8 cellular contexts compared by ENCODE assay signal in genomic region chr1:156140879-156141707, GRCh38. TPM values are rescaled to one million over a fixed set of nuclear protein-coding genes. Genes with fewer than 3 reads are reported as not detected.
A peak's percentile ranks its signal among the peaks of the same experiment; 100 is the strongest.
DNase-seq lines count a peak whose midpoint lies in the region; ATAC-seq and TF ChIP-seq lines count a peak whose summit lies in the region.

No MANE protein-coding gene starts in this region.

- CTCF ChIA-PET in activated CD4-positive, alpha-beta T cell treated with anti-CD3 and anti-CD28 coated beads, Interleukin-2, amount 10 ng/mL, durations not matched to agents 7 days and 5 days (lab: Charles Lee): interaction anchor here (0.6 to 3.9 kb wide), 23 partner anchors 11 to 402 kb away, joined by 3 to 48 read pairs (median 4); partner anchors contain the start of genes SLC25A44 and VHLL

- H3K36me3 ChIP-seq in psoas muscle (ENCODE audit: insufficient read depth in 1 of 2, low read depth in 1 of 2): peaks cover 9 to 42% of the 10 kb centered on the region in 2 donors

- peak; percentile 42 to 57 (median 49) for ATAC-seq in psoas muscle
- no peak for ATAC-seq in HG02981 (IDR thresholded peaks at IDR 0.05; ENCODE audit: unreplicated experiment)
- no peak for ATAC-seq in HG02623 (IDR thresholded peaks at IDR 0.05; ENCODE audit: unreplicated experiment)

- H3K4me3 Mint-ChIP-seq in activated CD4-positive, alpha-beta T cell treated with anti-CD3 and anti-CD28 coated beads, Interleukin-2, amount 10 ng/mL, durations not matched to agents 7 days and 5 days: no peak overlapping the region

- peaks cover 10% of the 10 kb centered on the region for H3K4me1 Mint-ChIP-seq in activated CD4-positive, alpha-beta T cell treated with anti-CD3 and anti-CD28 coated beads, Interleukin-2, amount 10 ng/mL, durations not matched to agents 7 days and 5 days

- H3K9me3 ChIP-seq in psoas muscle: no peaks in the 10 kb centered on the region

- H3K36me3 Mint-ChIP-seq in activated CD4-positive, alpha-beta T cell treated with anti-CD3 and anti-CD28 coated beads, Interleukin-2, amount 10 ng/mL, durations not matched to agents 7 days and 5 days (ENCODE audit: low read depth): no peaks in the 10 kb centered on the region

- no peak overlapping the region for H3K27ac Mint-ChIP-seq in activated CD4-positive, alpha-beta T cell treated with anti-CD3 and anti-CD28 coated beads, Interleukin-2, amount 10 ng/mL, durations not matched to agents 7 days and 5 days

- H3K4me1 ChIP-seq in psoas muscle: peaks cover 5% of the 10 kb centered on the region

- TF ChIP-seq CTCF in psoas muscle (IDR thresholded peaks at IDR 0.05): peak; percentile 58

- no peaks in the 10 kb centered on the region for H3K27me3 Mint-ChIP-seq in activated CD4-positive, alpha-beta T cell treated with anti-CD3 and anti-CD28 coated beads, Interleukin-2, amount 10 ng/mL, durations not matched to agents 7 days and 5 days

- H3K27ac ChIP-seq in psoas muscle: peak overlapping the region; percentile 10

- peak; percentile 28 for DNase-seq in activated gamma-delta T cell (lab: John Stamatoyannopoulos, UW)
- no peak for DNase-seq in activated gamma-delta T cell treated with Interleukin-2 at 50 U/mL for 16 hours
- DNase-seq in activated CD4-positive, alpha-beta T cell treated with anti-CD3 and anti-CD28 coated beads, Interleukin-2, amount 10 ng/mL, durations not matched to agents 7 days and 5 days: peak; percentile 40
- peak; percentile 81 for DNase-seq in fibroblast of peridontal ligament (ENCODE audit: extremely low read depth)
- peak; percentile 39 to 68 for DNase-seq in psoas muscle
- DNase-seq in NOMO-1 treated with DMSO at 0.1 percent for 48 hours (lab: John Stamatoyannopoulos, UW; ENCODE audit: unreplicated experiment): no peak

- no peaks in the 10 kb centered on the region for H3K9me3 Mint-ChIP-seq in activated CD4-positive, alpha-beta T cell treated with anti-CD3 and anti-CD28 coated beads, Interleukin-2, amount 10 ng/mL, durations not matched to agents 7 days and 5 days

- POLR2A ChIA-PET in activated CD4-positive, alpha-beta T cell treated with anti-CD3 and anti-CD28 coated beads, Interleukin-2, amount 10 ng/mL, durations not matched to agents 7 days and 5 days (lab: Charles Lee): interaction anchor here (0.5 kb wide), 1 partner anchor 38 kb away, joined by 3 read pairs; no protein-coding TSS in a partner anchor

- H3K4me3 ChIP-seq in psoas muscle: no peak overlapping the region

- WGBS in psoas muscle, 3 donors: 34 to 42% (median 40%) methylated on average over 20 of the region's 20 CpGs

- intact Hi-C loops in psoas muscle (cut with DNase I): no loop called here

- H3K27me3 ChIP-seq in psoas muscle (ENCODE audit: insufficient read depth in 3 of 3, low read length in 2 of 3): no peaks in the 10 kb centered on the region

RNA-seq across cellular contexts. Expression of gene SEMA4A, which starts 12.3 kb away (rescaled TPM):
- total RNA-seq in activated CD4-positive, alpha-beta T cell treated with anti-CD3 and anti-CD28 coated beads, Interleukin-2, amount 10 ng/mL, durations not matched to agents 7 days and 5 days: 10 to 100 TPM; 35.3 to 37.8 TPM
- total RNA-seq in psoas muscle: 1 to 10 TPM; 1.2 to 3.4 (median 2.4) TPM
- 1 to 10 TPM in 1 of 3 donors, under 1 TPM in 2; 0.77 to 1.8 (median 0.82) TPM for polyA plus RNA-seq in psoas muscle

RNA-seq across cellular contexts. Expression of gene LMNA, which starts 26.6 kb away (rescaled TPM):
- 10 to 100 TPM; 38.3 to 43.5 TPM for total RNA-seq in activated CD4-positive, alpha-beta T cell treated with anti-CD3 and anti-CD28 coated beads, Interleukin-2, amount 10 ng/mL, durations not matched to agents 7 days and 5 days
- total RNA-seq in psoas muscle: 100 to 1,000 TPM; 161 to 392 (median 291) TPM
- 100 to 1,000 TPM; 114 to 237 (median 138) TPM for polyA plus RNA-seq in psoas muscle

RNA-seq across cellular contexts. Expression of gene SLC25A44, which starts 52.8 kb away (rescaled TPM):
- 10 to 100 TPM; 27.5 to 28.0 TPM for total RNA-seq in activated CD4-positive, alpha-beta T cell treated with anti-CD3 and anti-CD28 coated beads, Interleukin-2, amount 10 ng/mL, durations not matched to agents 7 days and 5 days
- 10 to 100 TPM; 11.2 to 29.8 (median 20.1) TPM for total RNA-seq in psoas muscle
- polyA plus RNA-seq in psoas muscle: 10 to 100 TPM; 13.6 to 40.3 (median 21.1) TPM

RNA-seq across cellular contexts. Expression of gene MEX3A, which starts 58.8 kb away (rescaled TPM):
- total RNA-seq in activated CD4-positive, alpha-beta T cell treated with anti-CD3 and anti-CD28 coated beads, Interleukin-2, amount 10 ng/mL, durations not matched to agents 7 days and 5 days: under 1 TPM; 0.02 to 0.05 TPM
- total RNA-seq in psoas muscle: under 1 TPM; 0.06 to 0.28 (median 0.11) TPM
- under 1 TPM; 0.07 to 0.42 (median 0.22) TPM for polyA plus RNA-seq in psoas muscle

Comparison
In these comparisons a context has a peak if more than half of its experiments do, and no peak if none do; other contexts are left out.
1. DNase-seq: peak in activated gamma-delta T cell (single experiment), activated CD4-positive, alpha-beta T cell treated with anti-CD3 and anti-CD28 coated beads, Interleukin-2, amount 10 ng/mL, durations not matched to agents 7 days and 5 days (single experiment), fibroblast of peridontal ligament (single experiment) and psoas muscle (2 of 2); none in activated gamma-delta T cell treated with Interleukin-2 at 50 U/mL for 16 hours (single experiment) and NOMO-1 treated with DMSO at 0.1 percent for 48 hours (single experiment).
2. ATAC-seq: peak in psoas muscle (4 of 4); none in HG02981 (single experiment) and HG02623 (single experiment).
3. RNA of gene SEMA4A, which starts 12.3 kb away (total RNA-seq): 35.3 to 37.8 TPM in activated CD4-positive, alpha-beta T cell treated with anti-CD3 and anti-CD28 coated beads, Interleukin-2, amount 10 ng/mL, durations not matched to agents 7 days and 5 days; 1.2 to 3.4 TPM in psoas muscle; every median in the first group is over 4 times any median in the second.